13 cellular contexts compared by ENCODE assay signal in the genomic region with DNA sequence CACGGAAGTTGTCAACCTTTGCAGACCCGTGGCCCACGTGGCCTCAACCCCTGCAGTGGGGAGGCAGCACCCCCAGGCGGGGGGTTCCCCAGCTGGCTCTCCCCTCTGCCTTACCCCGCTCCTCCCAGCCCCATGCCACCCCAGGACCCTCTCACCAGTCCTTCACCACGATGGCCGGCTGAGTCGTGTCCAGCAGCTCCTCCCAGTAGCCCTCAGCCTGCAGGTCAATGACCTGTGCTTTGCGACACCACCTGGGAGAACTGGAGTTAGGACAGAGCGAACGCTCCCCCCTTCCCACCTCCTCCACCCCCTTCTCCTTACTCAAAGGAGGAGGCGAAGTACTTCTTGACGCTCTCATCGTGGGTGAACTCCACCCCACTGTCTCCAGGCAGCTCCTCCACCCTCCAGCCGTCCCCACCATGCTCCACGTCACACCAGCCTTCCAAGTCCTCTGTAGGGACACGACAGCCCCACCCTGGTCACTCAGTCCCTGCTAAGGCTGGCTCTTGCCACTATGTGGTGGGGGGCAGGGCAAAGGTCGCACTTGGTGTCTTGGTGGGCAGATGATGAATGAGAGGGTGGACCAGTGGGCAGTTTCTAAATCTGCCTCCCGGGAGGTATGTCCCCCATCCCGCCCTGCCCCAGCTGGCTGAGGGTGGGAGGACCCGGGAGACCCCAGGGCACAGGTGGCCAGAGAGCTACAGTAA. TPM values are rescaled to one million over a fixed set of nuclear protein-coding genes. Genes with fewer than 3 reads are reported as not detected.
DNase-seq lines count a peak whose midpoint lies in the region; ATAC-seq and TF ChIP-seq lines count a peak whose summit lies in the region.
"Had no signal": no experiment of that assay in that cellular context is flagged by ENCODE, and none has a peak within 500 bp of the region (broad histone marks: within the 10 kb centered on the region; RNA-seq: fewer than 3 reads in every experiment).

No MANE protein-coding gene starts in this region.

- peaks cover 15% of the 10 kb centered on the region for H3K4me1 ChIP-seq in iPS-20b (ENCODE audit: insufficient read depth, low read length)

- no peak for TF ChIP-seq CTCF in VCaP (conservative IDR thresholded peaks at IDR 0.05)

- peaks cover 3% of the 10 kb centered on the region for H3K27me3 Mint-ChIP-seq in activated CD8-positive, alpha-beta memory T cell treated with anti-CD3 and anti-CD28 coated beads, Interleukin-2, amount 10 ng/mL, durations not matched to agents 7 days and 5 days
- peaks cover 5 to 14% of the 10 kb centered on the region in 2 donors for H3K27me3 Mint-ChIP-seq in stimulated activated naive B cell treated with anti-CD40 and anti-IgM and Interleukin-4, amounts not matched to agents 10 μg/mL and 1 μg/mL and 100 μg/mL, for 72 hours

- peaks cover 24% of the 10 kb centered on the region for H3K4me1 Mint-ChIP-seq in activated CD8-positive, alpha-beta memory T cell treated with anti-CD3 and anti-CD28 coated beads, Interleukin-2, amount 10 ng/mL, durations not matched to agents 7 days and 5 days
- H3K4me1 Mint-ChIP-seq in stimulated activated naive B cell treated with anti-CD40 and anti-IgM and Interleukin-4, amounts not matched to agents 10 μg/mL and 1 μg/mL and 100 μg/mL, for 72 hours, result peaks cover 14 to 18% of the 10 kb centered on the region in 2 donors

- H3K4me3 ChIP-seq in iPS-20b (ENCODE audit: low read length), result peak overlapping the region; percentile 46; the same call in 1 of the 2 replicates

- no peak overlapping the region for H3K9ac ChIP-seq in iPS-20b (ENCODE audit: low read depth, low read length)

- peak overlapping the region; percentile 24 for H3K4me3 Mint-ChIP-seq in activated CD8-positive, alpha-beta memory T cell treated with anti-CD3 and anti-CD28 coated beads, Interleukin-2, amount 10 ng/mL, durations not matched to agents 7 days and 5 days
- H3K4me3 Mint-ChIP-seq in stimulated activated naive B cell treated with anti-CD40 and anti-IgM and Interleukin-4, amounts not matched to agents 10 μg/mL and 1 μg/mL and 100 μg/mL, for 72 hours, result peak overlapping the region; percentile 37 to 73
- H3K4me3 Mint-ChIP-seq: mesothelial cell of epicardium had no signal

- peak overlapping the region; percentile 56 for H3K27ac Mint-ChIP-seq in activated CD8-positive, alpha-beta memory T cell treated with anti-CD3 and anti-CD28 coated beads, Interleukin-2, amount 10 ng/mL, durations not matched to agents 7 days and 5 days
- no peak overlapping the region for H3K27ac Mint-ChIP-seq in stimulated activated naive B cell treated with anti-CD40 and anti-IgM and Interleukin-4, amounts not matched to agents 10 μg/mL and 1 μg/mL and 100 μg/mL, for 72 hours
- H3K27ac Mint-ChIP-seq: activated T-helper 1 cell treated with anti-CD3 and anti-CD28 coated beads, Interleukin-12 subunit alpha, Interleukin-12 subunit beta, Interleukin-2, Interleukin-4 antibody, amounts not matched to agents 30 ng/mL and 10 ng/mL and 1 ng/mL, durations not matched to agents 14 hours and 24 hours and 36 hours; mesothelial cell of epicardium had no signal

- H3K9me3 Mint-ChIP-seq in activated CD8-positive, alpha-beta memory T cell treated with anti-CD3 and anti-CD28 coated beads, Interleukin-2, amount 10 ng/mL, durations not matched to agents 7 days and 5 days (ENCODE audit: low read depth), result no peaks in the 10 kb centered on the region
- H3K9me3 Mint-ChIP-seq in stimulated activated naive B cell treated with anti-CD40 and anti-IgM and Interleukin-4, amounts not matched to agents 10 μg/mL and 1 μg/mL and 100 μg/mL, for 72 hours, result no peaks in the 10 kb centered on the region
- H3K9me3 Mint-ChIP-seq: activated T-helper 1 cell treated with anti-CD3 and anti-CD28 coated beads, Interleukin-12 subunit alpha, Interleukin-12 subunit beta, Interleukin-2, Interleukin-4 antibody, amounts not matched to agents 30 ng/mL and 10 ng/mL and 1 ng/mL, durations not matched to agents 14 hours and 24 hours and 36 hours; mesothelial cell of epicardium had no signal

- H3K27ac ChIP-seq in VCaP (peak overlapping the region; percentile 52; the same call in 1 of the 2 replicates), iPS-20b (ENCODE audit: low read length) (no peak overlapping the region)
- H3K27ac ChIP-seq: sigmoid colon had no signal

- CTCF ChIA-PET in activated CD8-positive, alpha-beta memory T cell treated with anti-CD3 and anti-CD28 coated beads, Interleukin-2, amount 10 ng/mL, durations not matched to agents 7 days and 5 days (lab: Charles Lee), result interaction anchor here (0.6 to 9.6 kb wide), 46 partner anchors 8 to 1822 kb away, joined by 3 to 214 read pairs (median 4); a partner anchor contains a TSS

- H3K27me3 ChIP-seq in iPS-20b (ENCODE audit: insufficient read depth, low read length), result peaks cover 56% of the 10 kb centered on the region

- no peaks in the 10 kb centered on the region for H3K9me3 ChIP-seq in iPS-20b (ENCODE audit: insufficient read depth, low read depth, low read length)
- H3K9me3 ChIP-seq: sigmoid colon had no signal

- DNase-seq in activated CD8-positive, alpha-beta memory T cell treated with anti-CD3 and anti-CD28 coated beads, Interleukin-2, amount 10 ng/mL, durations not matched to agents 7 days and 5 days, result no peak
- DNase-seq in activated CD8-positive, alpha-beta memory T cell treated with anti-CD3 and anti-CD28 coated beads, Interleukin-2, amount 50 U/mL, for 4 hours, result no peak
- no peak for DNase-seq in stimulated activated naive B cell treated with anti-CD40 and anti-IgM and Interleukin-4, amounts not matched to agents 10 μg/mL and 1 μg/mL and 100 μg/mL, for 72 hours
- DNase-seq in putamen (ENCODE audit: low spot score) (no peak), SIG-M5 treated with dmso at 0.1 percent for 504 hours (lab: John Stamatoyannopoulos, UW; ENCODE audit: unreplicated experiment) (no peak)
- DNase-seq: GOT3, NCI-H1105 had no signal

- H3K36me3 Mint-ChIP-seq in activated CD8-positive, alpha-beta memory T cell treated with anti-CD3 and anti-CD28 coated beads, Interleukin-2, amount 10 ng/mL, durations not matched to agents 7 days and 5 days, result no peaks in the 10 kb centered on the region
- H3K36me3 Mint-ChIP-seq in stimulated activated naive B cell treated with anti-CD40 and anti-IgM and Interleukin-4, amounts not matched to agents 10 μg/mL and 1 μg/mL and 100 μg/mL, for 72 hours, result no peaks in the 10 kb centered on the region
- H3K36me3 Mint-ChIP-seq: mesothelial cell of epicardium had no signal

- H3K36me3 ChIP-seq in iPS-20b (ENCODE audit: insufficient read depth, low read depth, low read length), result no peaks in the 10 kb centered on the region
- H3K36me3 ChIP-seq: sigmoid colon had no signal

- no peak for ATAC-seq in activated CD8-positive, alpha-beta memory T cell treated with anti-CD3 and anti-CD28 coated beads, Interleukin-2, amount 10 ng/mL, durations not matched to agents 7 days and 5 days
- no peak for ATAC-seq in stimulated activated naive B cell treated with anti-CD40 and anti-IgM and Interleukin-4, amounts not matched to agents 10 μg/mL and 1 μg/mL and 100 μg/mL, for 72 hours (replicated peaks)
- ATAC-seq in GM18498 (IDR thresholded peaks at IDR 0.05; ENCODE audit: unreplicated experiment), result no peak

RNA-seq across cellular contexts. Expression of a gene that starts 4.5 kb away (rescaled TPM):
- 1 to 10 TPM; 1.8 to 4.6 TPM for total RNA-seq in activated CD8-positive, alpha-beta memory T cell treated with anti-CD3 and anti-CD28 coated beads, Interleukin-2, amount 10 ng/mL, durations not matched to agents 7 days and 5 days

RNA-seq across cellular contexts. Expression of a gene that starts 4.9 kb away (rescaled TPM):
- 10 to 100 TPM; 28.6 to 39.9 TPM for total RNA-seq in activated CD8-positive, alpha-beta memory T cell treated with anti-CD3 and anti-CD28 coated beads, Interleukin-2, amount 10 ng/mL, durations not matched to agents 7 days and 5 days

RNA-seq across cellular contexts. Expression of a gene that starts 14.2 kb away (rescaled TPM):
- total RNA-seq in activated CD8-positive, alpha-beta memory T cell treated with anti-CD3 and anti-CD28 coated beads, Interleukin-2, amount 10 ng/mL, durations not matched to agents 7 days and 5 days, result 10 to 100 TPM; 36.2 to 40.3 TPM

RNA-seq across cellular contexts. Expression of a gene that starts 31.2 kb away (rescaled TPM):
- total RNA-seq in activated CD8-positive, alpha-beta memory T cell treated with anti-CD3 and anti-CD28 coated beads, Interleukin-2, amount 10 ng/mL, durations not matched to agents 7 days and 5 days, result 10 to 100 TPM; 85.4 to 94.8 TPM

RNA-seq across cellular contexts. Expression of a gene that starts 41.7 kb away (rescaled TPM):
- total RNA-seq in activated CD8-positive, alpha-beta memory T cell treated with anti-CD3 and anti-CD28 coated beads, Interleukin-2, amount 10 ng/mL, durations not matched to agents 7 days and 5 days, result 1 to 10 TPM; 1.0 to 2.1 TPM
- total RNA-seq: activated T-helper 1 cell treated with anti-CD3 and anti-CD28 coated beads, Interleukin-12 subunit alpha, Interleukin-12 subunit beta, Interleukin-2, Interleukin-4 antibody, amounts not matched to agents 30 ng/mL and 10 ng/mL and 1 ng/mL, durations not matched to agents 14 hours and 24 hours and 36 hours had no signal
